Comparison of ENCODE assay signal across 11 cellular contexts in the genomic region with DNA sequence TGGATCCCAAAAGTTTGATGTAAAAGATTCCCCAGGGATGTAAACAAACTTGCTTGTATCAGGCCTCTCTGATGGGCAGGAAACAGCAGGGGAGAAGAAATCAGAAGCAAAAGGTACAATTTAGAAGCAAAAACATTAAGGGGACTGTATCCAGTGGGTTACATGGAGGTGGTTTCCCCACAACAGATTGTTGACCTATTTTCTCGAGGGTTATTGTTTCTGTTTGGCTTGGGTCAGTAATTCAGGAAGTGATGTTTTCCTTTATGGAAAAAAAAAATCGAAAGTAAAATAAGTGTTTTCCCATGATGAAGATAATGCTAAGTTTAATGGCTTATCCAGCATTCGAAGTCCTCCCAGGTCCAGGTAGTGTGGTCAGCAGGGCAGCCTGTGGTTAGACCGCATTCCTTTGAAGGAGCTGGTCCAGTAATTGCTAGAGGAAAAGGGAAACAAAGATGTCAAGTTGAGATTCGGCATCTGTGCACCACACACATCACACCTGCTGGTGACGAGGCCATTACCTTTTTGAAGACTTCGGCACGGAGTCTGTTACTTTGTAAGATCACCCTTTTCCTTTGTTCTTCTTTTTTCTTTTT. TPM values are rescaled to one million over a fixed set of nuclear protein-coding genes. Genes with fewer than 3 reads are reported as not detected.
"Had no signal": no experiment of that assay in that cellular context is flagged by ENCODE, and none has a peak within 500 bp of the region (broad histone marks: within the 10 kb centered on the region; RNA-seq: fewer than 3 reads in every experiment).

No MANE protein-coding gene starts in this region.

- H3K36me3 ChIP-seq: neural progenitor cell had no signal

- H3K4me1 ChIP-seq: foreskin keratinocyte, neural progenitor cell had no signal

- H3K27me3 ChIP-seq: neural progenitor cell had no signal

- H3K4me3 ChIP-seq: coronary artery, neural progenitor cell had no signal

- H3K27ac ChIP-seq: coronary artery, foreskin keratinocyte, neural progenitor cell had no signal

- DNase-seq: activated CD4-positive, alpha-beta T cell treated with anti-CD3 and anti-CD28 coated beads, Interleukin-2, amount 10 ng/mL, durations not matched to agents 24 days and 14 days; activated CD8-positive, alpha-beta memory T cell treated with anti-CD3 and anti-CD28 coated beads, Interleukin-2, amount 50 U/mL, for 4 hours; activated CD8-positive, alpha-beta T cell treated with anti-CD3 and anti-CD28 coated beads, Interleukin-2, amount 10 ng/mL, durations not matched to agents 7 days and 5 days; activated gamma-delta T cell; activated T-cell treated with anti-CD3 and anti-CD28 coated beads, Interleukin-2, amount 50 U/mL, for 48 hours; central memory CD4-positive, alpha-beta T cell; foreskin keratinocyte; head of caudate nucleus; stimulated activated CD4-positive, alpha-beta T cell treated with anti-CD3 and anti-CD28 coated beads, Interleukin-1b, Interleukin-23, amount 100 ng/mL, for 48 hours had no signal

RNA-seq across cellular contexts. Expression of a gene that starts 37.3 kb away (rescaled TPM):
- total RNA-seq: activated CD4-positive, alpha-beta T cell treated with anti-CD3 and anti-CD28 coated beads, Interleukin-2, amount 10 ng/mL, durations not matched to agents 24 days and 14 days had no signal
